Comparison of ENCODE assay signal across 8 cellular contexts in the genomic region with DNA sequence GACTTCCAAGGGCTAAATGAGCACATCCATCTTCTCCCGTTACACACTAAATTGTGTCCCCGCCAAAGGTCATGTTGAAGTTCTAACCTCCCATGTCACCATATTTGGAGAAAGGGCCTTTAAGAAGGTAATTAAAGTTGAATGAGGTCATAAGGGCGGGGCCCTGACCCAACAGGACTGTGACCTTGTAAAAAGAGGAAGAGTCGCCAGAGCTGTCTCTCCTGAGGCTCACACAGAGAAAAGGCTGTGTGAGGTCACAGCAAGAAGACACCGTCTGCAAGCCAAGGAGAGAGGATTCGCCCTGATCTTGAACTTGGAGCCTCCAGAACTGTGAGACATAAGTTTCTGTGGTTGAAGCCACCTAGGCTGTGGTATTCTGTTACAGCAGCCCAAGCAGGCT. TPM values are rescaled to one million over a fixed set of nuclear protein-coding genes. Genes with fewer than 3 reads are reported as not detected.
DNase-seq lines count a peak whose midpoint lies in the region; ATAC-seq and TF ChIP-seq lines count a peak whose summit lies in the region.
"Had no signal": no experiment of that assay in that cellular context is flagged by ENCODE, and none has a peak within 500 bp of the region (broad histone marks: within the 10 kb centered on the region; RNA-seq: fewer than 3 reads in every experiment).

No MANE protein-coding gene starts in this region.

- peak; percentile 33 for DNase-seq in activated CD8-positive, alpha-beta memory T cell treated with anti-CD3 and anti-CD28 coated beads, Interleukin-2, amount 50 U/mL, for 4 hours
- DNase-seq in natural killer cell treated with Interleukin-12 subunit alpha and Interleukin-12 subunit beta and Interleukin-15 and Interleukin-18, amount 100 ng/mL, for 72 hours (ENCODE audit: low spot score): peak; percentile 44
- no peak for DNase-seq in progenitor cell of endocrine pancreas (ENCODE audit: low spot score, unreplicated experiment)
- DNase-seq in substantia nigra (lab: John Stamatoyannopoulos, UW): no peak
- DNase-seq: NCI-H748 treated with DMSO at 0.1 percent for 48 hours had no signal

- peaks cover 9 to 26% (median 14%) of the 10 kb centered on the region in 3 donors for H3K4me1 Mint-ChIP-seq in IgD-negative memory B cell
- H3K4me1 Mint-ChIP-seq in natural killer cell treated with Interleukin-12 subunit alpha and Interleukin-12 subunit beta and Interleukin-15 and Interleukin-18, amount 100 ng/mL, for 72 hours (ENCODE audit: low read depth in 2 of 2): peaks cover 44 to 48% of the 10 kb centered on the region in 2 donors
- no peaks in the 10 kb centered on the region for H3K4me1 Mint-ChIP-seq in progenitor cell of endocrine pancreas (ENCODE audit: low read depth)

- no peak overlapping the region for H3K27ac ChIP-seq in substantia nigra (ENCODE audit: low read depth, low read length, poor library complexity, severe bottlenecking)

- peak; percentile 79 for ATAC-seq in GM19463 (IDR thresholded peaks at IDR 0.05; ENCODE audit: unreplicated experiment)
- peak; percentile 32 to 74 for ATAC-seq in natural killer cell treated with Interleukin-12 subunit alpha and Interleukin-12 subunit beta and Interleukin-15 and Interleukin-18, amount 100 ng/mL, for 72 hours
- no peak for ATAC-seq in GM21515 (IDR thresholded peaks at IDR 0.05; ENCODE audit: unreplicated experiment)

- TF ChIP-seq CTCF in progenitor cell of endocrine pancreas (IDR thresholded peaks at IDR 0.05; ENCODE audit: unreplicated experiment): no peak

- H3K27me3 Mint-ChIP-seq in IgD-negative memory B cell (peaks cover 3% of the 10 kb centered on the region), progenitor cell of endocrine pancreas (peaks cover 15% of the 10 kb centered on the region)
- H3K27me3 Mint-ChIP-seq in natural killer cell treated with Interleukin-12 subunit alpha and Interleukin-12 subunit beta and Interleukin-15 and Interleukin-18, amount 100 ng/mL, for 72 hours: no peaks in the 10 kb centered on the region

- H3K9me3 Mint-ChIP-seq in IgD-negative memory B cell (peaks cover 0 to 13% (median 0%) of the 10 kb centered on the region in 3 donors), progenitor cell of endocrine pancreas (ENCODE audit: low read depth) (no peaks in the 10 kb centered on the region)
- H3K9me3 Mint-ChIP-seq in natural killer cell treated with Interleukin-12 subunit alpha and Interleukin-12 subunit beta and Interleukin-15 and Interleukin-18, amount 100 ng/mL, for 72 hours: peaks cover 4% of the 10 kb centered on the region

- peak overlapping the region in 1 of 4 donors; percentile 23 for H3K4me3 Mint-ChIP-seq in IgD-negative memory B cell
- H3K4me3 Mint-ChIP-seq in natural killer cell treated with Interleukin-12 subunit alpha and Interleukin-12 subunit beta and Interleukin-15 and Interleukin-18, amount 100 ng/mL, for 72 hours: peak overlapping the region; percentile 32
- H3K4me3 Mint-ChIP-seq in progenitor cell of endocrine pancreas (ENCODE audit: low read depth): no peak overlapping the region

- H3K36me3 Mint-ChIP-seq in IgD-negative memory B cell (peaks cover 6% of the 10 kb centered on the region), progenitor cell of endocrine pancreas (ENCODE audit: insufficient read depth) (no peaks in the 10 kb centered on the region)
- H3K36me3 Mint-ChIP-seq in natural killer cell treated with Interleukin-12 subunit alpha and Interleukin-12 subunit beta and Interleukin-15 and Interleukin-18, amount 100 ng/mL, for 72 hours: peaks cover 6% of the 10 kb centered on the region

- H3K27ac Mint-ChIP-seq in IgD-negative memory B cell: peak overlapping the region in 2 of 3 donors; percentile 41 to 44
- H3K27ac Mint-ChIP-seq in natural killer cell treated with Interleukin-12 subunit alpha and Interleukin-12 subunit beta and Interleukin-15 and Interleukin-18, amount 100 ng/mL, for 72 hours: peak overlapping the region; percentile 22 to 65
- H3K27ac Mint-ChIP-seq in progenitor cell of endocrine pancreas: no peak overlapping the region

RNA-seq across cellular contexts. Expression of gene TRABD2A, which starts 24.1 kb away (rescaled TPM):
- polyA plus RNA-seq in IgD-negative memory B cell: 5.7 TPM
- total RNA-seq in natural killer cell treated with Interleukin-12 subunit alpha and Interleukin-12 subunit beta and Interleukin-15 and Interleukin-18, amount 100 ng/mL, for 72 hours: 10 to 100 TPM in 1 of 2 donors, 1 to 10 TPM in 1; 6.6 to 18.3 TPM
- 1.4 and 2.0 TPM in 2 replicates for total RNA-seq in progenitor cell of endocrine pancreas

RNA-seq across cellular contexts. Expression of gene TMSB10, which starts 48.7 kb away (rescaled TPM):
- polyA plus RNA-seq in IgD-negative memory B cell: 6,394 TPM
- total RNA-seq in natural killer cell treated with Interleukin-12 subunit alpha and Interleukin-12 subunit beta and Interleukin-15 and Interleukin-18, amount 100 ng/mL, for 72 hours: 1,000 to 10,000 TPM; 1,502 to 3,073 TPM
- total RNA-seq in progenitor cell of endocrine pancreas: 2,013 and 2,136 TPM in 2 replicates

Comparison
In these comparisons a context has a peak if more than half of its experiments do, and no peak if none do; other contexts are left out.
1. DNase-seq: peak in activated CD8-positive, alpha-beta memory T cell treated with anti-CD3 and anti-CD28 coated beads, Interleukin-2, amount 50 U/mL, for 4 hours (single experiment) and natural killer cell treated with Interleukin-12 subunit alpha and Interleukin-12 subunit beta and Interleukin-15 and Interleukin-18, amount 100 ng/mL, for 72 hours (single experiment); none in progenitor cell of endocrine pancreas (single experiment) and substantia nigra (0 of 49).